ENCODE assay signal across 19 cellular contexts in the genomic region with DNA sequence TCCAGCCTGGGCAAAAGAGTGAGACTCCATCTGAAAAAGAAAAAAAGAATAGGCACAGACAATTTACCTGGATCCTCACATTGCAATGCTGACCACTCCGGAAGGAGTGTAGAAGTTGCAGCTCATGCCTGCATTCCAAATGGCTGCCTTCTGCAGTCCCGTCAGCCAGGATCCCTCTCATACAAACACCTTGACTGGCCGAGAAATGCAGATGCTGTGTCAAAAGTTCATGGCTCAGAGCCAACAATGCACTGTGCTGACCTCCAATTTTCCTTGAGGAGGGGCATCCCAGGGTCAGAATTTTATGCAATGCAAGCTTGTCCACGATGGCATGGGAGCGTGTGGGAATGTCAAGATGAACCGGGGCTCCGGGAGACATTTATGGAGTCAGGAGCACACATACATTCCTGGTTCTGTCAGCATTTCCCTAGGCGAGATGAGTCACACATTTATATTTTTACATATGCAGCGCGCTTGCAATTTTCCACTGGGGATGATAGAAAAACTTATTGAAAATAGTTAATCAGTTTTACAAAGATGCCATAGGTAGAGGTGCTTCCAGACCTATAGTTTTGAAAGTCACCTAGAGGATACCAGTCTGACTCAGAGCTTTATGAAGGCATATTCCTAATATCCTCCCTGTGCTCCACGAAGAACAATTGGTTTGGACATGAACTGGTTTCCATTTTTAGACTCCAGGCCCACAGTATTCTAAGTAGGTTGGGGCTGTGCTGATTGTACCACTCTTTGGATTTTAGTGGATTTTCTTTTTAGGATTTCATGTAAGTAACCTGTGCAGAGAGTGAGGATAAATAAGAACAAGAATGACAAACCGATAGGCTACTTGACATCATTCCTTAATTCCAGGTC.
DNase-seq lines count a peak whose midpoint lies in the region; ATAC-seq, FAIRE-seq and TF ChIP-seq lines count a peak whose summit lies in the region.
"Had no signal": no experiment of that assay in that cellular context is flagged by ENCODE, and none has a peak within 500 bp of the region (broad histone marks: within the 10 kb centered on the region; RNA-seq: fewer than 3 reads in every experiment).

No MANE protein-coding gene starts in this region.

- H2AK5ac ChIP-seq in neuronal stem cell (ENCODE audit: low read depth, low read length), result no peak overlapping the region

- no peaks in the 10 kb centered on the region for H4K20me1 ChIP-seq in PC-9 (ENCODE audit: insufficient read depth)

- peak overlapping the region; percentile 25 for H3K14ac ChIP-seq in neuronal stem cell (ENCODE audit: low read length)

- TF ChIP-seq CTCF in PC-9 (conservative IDR thresholded peaks at IDR 0.05), result no peak
- TF ChIP-seq CTCF in bronchial epithelial cell (IDR thresholded peaks at IDR 0.05; ENCODE audit: insufficient read depth, low read length, severe bottlenecking), result no peak
- TF ChIP-seq CTCF in sigmoid colon (IDR thresholded peaks at IDR 0.05), result no peak

- H3K9me2 ChIP-seq in PC-9 (ENCODE audit: insufficient read depth), result no peaks in the 10 kb centered on the region

- no peak overlapping the region for H3K18ac ChIP-seq in neuronal stem cell (ENCODE audit: low read length)

- no peak for TF ChIP-seq POLR2A in sigmoid colon (IDR thresholded peaks at IDR 0.05)

- no peak overlapping the region for H3K4me2 ChIP-seq in PC-9
- no peak overlapping the region for H3K4me2 ChIP-seq in neuronal stem cell (ENCODE audit: insufficient read depth, low read length, poor library complexity, severe bottlenecking)

- H2BK120ac ChIP-seq in neuronal stem cell (ENCODE audit: low read depth, low read length), result no peak overlapping the region

- H3F3A ChIP-seq in PC-9 (ENCODE audit: insufficient read depth, low read depth), result peaks cover 7% of the 10 kb centered on the region; the same call in 1 of the 2 replicates

- no peaks in the 10 kb centered on the region for H3K79me1 ChIP-seq in neuronal stem cell (ENCODE audit: low read depth, low read length)

- H3K4me1 ChIP-seq in PC-9 (replicated peaks; ENCODE audit: insufficient read depth) (peaks cover 37% of the 10 kb centered on the region), neuronal stem cell (ENCODE audit: control insufficient read depth in 2 of 2, insufficient read depth in 1 of 2, low read depth in 1 of 2, low read length in 2 of 2) (peaks cover 11 to 12% of the 10 kb centered on the region in 2 donors), sigmoid colon (no peaks in the 10 kb centered on the region)
- H3K4me1 ChIP-seq: BE2C had no signal

- no peak for TF ChIP-seq EP300 in sigmoid colon (IDR thresholded peaks at IDR 0.05)

- intact Hi-C loops in PC-9 (cut with micrococcal nuclease; ENCODE audit: unreplicated experiment), result loop anchor here (5.0 kb wide), 1 partner anchor 774 kb away; no protein-coding TSS in a partner anchor
- intact Hi-C loops in sigmoid colon (cut with DNase I), result no loop called here

- no peak overlapping the region for H2BK5ac ChIP-seq in neuronal stem cell (ENCODE audit: low read length)

- POLR2A ChIA-PET in PC-9 (lab: Charles Lee; ENCODE audit: unreplicated experiment), result interaction anchor here (0.6 to 0.7 kb wide), 2 partner anchors 10 to 22 kb away, joined by 4 to 5 read pairs; no protein-coding TSS in a partner anchor

- H3K79me2 ChIP-seq in PC-9 (ENCODE audit: low read depth), result no peaks in the 10 kb centered on the region

- BruUV-seq in PC-9 (replicated peaks; lab: Mats Ljungman, UMichigan), result no TSS peak

- H2BK15ac ChIP-seq in neuronal stem cell (ENCODE audit: low read length), result no peak overlapping the region

- H3K4ac ChIP-seq in neuronal stem cell (ENCODE audit: low read length), result no peak overlapping the region

- WGBS in neuronal stem cell (ENCODE audit: extremely low coverage in 2 of 2, insufficient read length in 2 of 2, insufficient replicate concordance in 1 of 2), 2 donors, result no CpG with 5 or more reads among the region's 12 CpGs
- WGBS in sigmoid colon, 2 donors, result 91% methylated on average over 12 of the region's 12 CpGs

- no peak overlapping the region for H4K91ac ChIP-seq in neuronal stem cell (ENCODE audit: low read depth, low read length, poor library complexity)

- peaks cover 4% of the 10 kb centered on the region; the same call in 1 of the 2 replicates for H3K9me3 ChIP-seq in PC-9 (ENCODE audit: insufficient read depth, low read depth)
- H3K9me3 ChIP-seq in neuronal stem cell (replicated peaks in 1 of 2; ENCODE audit: control insufficient read depth in 2 of 2, insufficient read depth in 1 of 2, low read depth in 1 of 2, low read length in 2 of 2), result peaks cover 0 to 6% of the 10 kb centered on the region in 2 donors
- peaks cover 0 to 3% (median 1%) of the 10 kb centered on the region in 4 donors for H3K9me3 ChIP-seq in sigmoid colon
- H3K9me3 ChIP-seq: BE2C had no signal

- H3K27ac ChIP-seq in PC-9, result 0 out of 2 replicates have a peak overlapping the region, but pooled peaks have one; percentile 86
- no peak overlapping the region for H3K27ac ChIP-seq in neuronal stem cell (replicated peaks; ENCODE audit: low read length)
- H3K27ac ChIP-seq in sigmoid colon, result no peak overlapping the region
- H3K27ac ChIP-seq: HL-60 had no signal

- ATAC-seq in HG03175 (IDR thresholded peaks at IDR 0.05; ENCODE audit: unreplicated experiment) (no peak), HG03571 (IDR thresholded peaks at IDR 0.05; ENCODE audit: unreplicated experiment) (no peak)
- ATAC-seq: SK-N-SH treated with all-trans-retinoic acid at 6 μM for 48 hours had no signal

- H3K4me3 ChIP-seq in PC-9 (no peak overlapping the region), bronchial epithelial cell (ENCODE audit: low read depth, low read length) (no peak overlapping the region), neuronal stem cell (ENCODE audit: low read length in 2 of 2) (no peak overlapping the region), sigmoid colon (no peak overlapping the region)

- no peak for FAIRE-seq in bronchial epithelial cell (lab: Jason Lieb, UNC)

- DNase-seq in Daoy (ENCODE audit: low read depth), result peak; percentile 60
- peak in 1 of 2 experiments; percentile 53 for DNase-seq in PC-9
- DNase-seq in bronchial epithelial cell (ENCODE audit: low read depth), result peak; percentile 52
- DNase-seq in neuronal stem cell (ENCODE audit: low spot score), result no peak
- DNase-seq in sigmoid colon, result no peak
- DNase-seq: BE2C, H9, HFFc6, KG1, NCI-H1092 treated with DMSO at 0.1 percent for 48 hours, NCI-H1436 treated with DMSO at 0.1 percent for 48 hours, NCI-H2029, NCI-H446, NCI-H526 treated with DMSO at 0.1 percent for 48 hours, OCI-M1 had no signal

- H3K36me3 ChIP-seq in PC-9 (ENCODE audit: low read depth) (no peaks in the 10 kb centered on the region), bronchial epithelial cell (ENCODE audit: control insufficient read depth, insufficient read depth, low read length) (no peaks in the 10 kb centered on the region), neuronal stem cell (replicated peaks in 1 of 2; ENCODE audit: control insufficient read depth in 2 of 2, insufficient read depth in 2 of 2, low read length in 2 of 2) (no peaks in the 10 kb centered on the region), sigmoid colon (no peaks in the 10 kb centered on the region)
- H3K36me3 ChIP-seq: BE2C had no signal

- H3K27me3 ChIP-seq in PC-9 (ENCODE audit: insufficient read depth, low read depth), result no peaks in the 10 kb centered on the region
- no peaks in the 10 kb centered on the region for H3K27me3 ChIP-seq in bronchial epithelial cell (ENCODE audit: control insufficient read depth, insufficient read depth, low read length)
- peaks cover 0 to 2% (median 0%) of the 10 kb centered on the region in 3 experiments for H3K27me3 ChIP-seq in neuronal stem cell (ENCODE audit: control insufficient read depth in 3 of 3, insufficient read depth in 3 of 3, low read depth in 1 of 3, low read length in 3 of 3)
- no peaks in the 10 kb centered on the region for H3K27me3 ChIP-seq in sigmoid colon
- H3K27me3 ChIP-seq: BE2C had no signal

- H3K9ac ChIP-seq in neuronal stem cell (ENCODE audit: low read depth, low read length, poor library complexity), result no peak overlapping the region

- H3K23ac ChIP-seq in neuronal stem cell (ENCODE audit: low read depth, low read length, poor library complexity), result no peak overlapping the region

- CTCF ChIA-PET in PC-9 (lab: Charles Lee), result no interaction called here

- H2AFZ ChIP-seq in PC-9, result no peak overlapping the region
- no peak overlapping the region for H2AFZ ChIP-seq in neuronal stem cell (ENCODE audit: low read length)

- H2BK12ac ChIP-seq in neuronal stem cell (ENCODE audit: low read length), result no peak overlapping the region

- H4K8ac ChIP-seq in neuronal stem cell (ENCODE audit: low read depth, low read length), result no peak overlapping the region

Comparison
In these comparisons a context has a peak if more than half of its experiments do, and no peak if none do; other contexts are left out.
1. DNase-seq: peak in Daoy (single experiment) and bronchial epithelial cell (single experiment); none in neuronal stem cell (single experiment) and sigmoid colon (single experiment).